In the genomic region with DNA sequence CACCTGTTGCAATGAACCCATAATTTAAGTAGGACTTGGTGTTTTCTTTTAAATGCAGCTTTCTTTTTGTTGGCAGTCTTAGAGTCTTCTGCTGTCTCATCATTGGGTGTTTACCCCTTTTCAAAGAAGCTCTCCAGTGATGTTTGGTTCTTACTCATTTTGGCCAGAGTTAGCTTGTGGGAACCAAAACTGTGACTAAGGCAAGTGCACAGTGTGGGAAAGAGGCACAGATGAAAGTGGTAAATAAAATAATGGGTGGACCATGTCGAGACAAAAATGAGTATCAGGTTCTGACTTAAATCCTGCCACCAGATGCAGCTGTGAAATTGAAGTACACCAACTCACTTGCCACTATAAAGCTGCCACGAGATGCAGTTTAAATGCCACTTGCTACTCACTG, we compare ENCODE assay signal across 20 cellular contexts.
DNase-seq lines count a peak whose midpoint lies in the region; ATAC-seq and TF ChIP-seq lines count a peak whose summit lies in the region.
"Had no signal": no experiment of that assay in that cellular context is flagged by ENCODE, and none has a peak within 500 bp of the region (broad histone marks: within the 10 kb centered on the region; RNA-seq: fewer than 3 reads in every experiment).

No MANE protein-coding gene starts in this region.

- no peaks in the 10 kb centered on the region for H4K20me1 ChIP-seq in KMS-11 (ENCODE audit: insufficient read depth)

- peak overlapping the region; percentile 55 for H3K27ac ChIP-seq in KMS-11
- H3K27ac ChIP-seq in effector memory CD4-positive, alpha-beta T cell (ENCODE audit: insufficient read depth, low read length, poor library complexity, severe bottlenecking): no peak overlapping the region
- H3K27ac ChIP-seq: ascending aorta, left lung, tibial nerve had no signal

- no peak overlapping the region for H2AFZ ChIP-seq in KMS-11 (ENCODE audit: low read depth)

- H3K9ac ChIP-seq in KMS-11: no peak overlapping the region
- H3K9ac ChIP-seq: SK-N-SH had no signal

- CTCF ChIA-PET in activated CD4-positive, alpha-beta memory T cell treated with anti-CD3 and anti-CD28 coated beads for 36 hours (lab: Charles Lee): no interaction called here
- CTCF ChIA-PET in HEK293T (lab: Yijun Ruan, JAX): no interaction called here

- H3K27ac Mint-ChIP-seq in activated CD4-positive, alpha-beta memory T cell treated with anti-CD3 and anti-CD28 coated beads for 36 hours: no peak overlapping the region
- H3K27ac Mint-ChIP-seq: activated CD4-positive, alpha-beta memory T cell treated with anti-CD3 and anti-CD28 coated beads, Interleukin-2, amount 10 ng/mL, durations not matched to agents 7 days and 5 days; activated T-helper 2 cell treated with anti-CD3 and anti-CD28 coated beads, Interferon-gamma antibody, Interleukin-2, Interleukin-4, amounts not matched to agents 10 μg/mL and 5 μg/mL and 100 μg/mL, durations not matched to agents 14 hours and 24 hours and 36 hours; naive B cell had no signal

- H3K36me3 Mint-ChIP-seq in activated CD4-positive, alpha-beta memory T cell treated with anti-CD3 and anti-CD28 coated beads for 36 hours: no peaks in the 10 kb centered on the region

- H3K36me3 ChIP-seq in KMS-11 (ENCODE audit: insufficient read depth): no peaks in the 10 kb centered on the region
- H3K36me3 ChIP-seq in effector memory CD4-positive, alpha-beta T cell (ENCODE audit: control insufficient read depth, insufficient read depth, low read length): no peaks in the 10 kb centered on the region
- H3K36me3 ChIP-seq: ascending aorta, left lung, tibial nerve had no signal

- H3K9me3 ChIP-seq in effector memory CD4-positive, alpha-beta T cell (ENCODE audit: control insufficient read depth, low read length): no peaks in the 10 kb centered on the region
- H3K9me3 ChIP-seq: ascending aorta, SK-N-SH had no signal

- TF ChIP-seq POLR2A in GM18505 (IDR thresholded peaks at IDR 0.05; ENCODE audit: borderline replicate concordance, extremely low read depth, insufficient read depth, insufficient read length): no peak

- H3K9me3 Mint-ChIP-seq in activated CD4-positive, alpha-beta memory T cell treated with anti-CD3 and anti-CD28 coated beads for 36 hours: peaks cover 23% of the 10 kb centered on the region

- H3K4me2 ChIP-seq in KMS-11: peak overlapping the region; percentile 49
- H3K4me2 ChIP-seq: SK-N-SH had no signal

- H3K79me2 ChIP-seq in KMS-11 (ENCODE audit: insufficient read depth, low read depth): no peaks in the 10 kb centered on the region

- no peaks in the 10 kb centered on the region for H3K27me3 Mint-ChIP-seq in activated CD4-positive, alpha-beta memory T cell treated with anti-CD3 and anti-CD28 coated beads for 36 hours
- H3K27me3 Mint-ChIP-seq: activated CD4-positive, alpha-beta memory T cell treated with anti-CD3 and anti-CD28 coated beads, Interleukin-2, amount 10 ng/mL, durations not matched to agents 7 days and 5 days; naive B cell had no signal

- H3K4me1 Mint-ChIP-seq in activated CD4-positive, alpha-beta memory T cell treated with anti-CD3 and anti-CD28 coated beads for 36 hours (ENCODE audit: low read depth): no peaks in the 10 kb centered on the region
- H3K4me1 Mint-ChIP-seq: activated CD4-positive, alpha-beta memory T cell treated with anti-CD3 and anti-CD28 coated beads, Interleukin-2, amount 10 ng/mL, durations not matched to agents 7 days and 5 days; naive B cell had no signal

- no peaks in the 10 kb centered on the region for H3K27me3 ChIP-seq in KMS-11 (ENCODE audit: insufficient read depth, low read depth)
- no peaks in the 10 kb centered on the region for H3K27me3 ChIP-seq in effector memory CD4-positive, alpha-beta T cell (replicated peaks; ENCODE audit: control insufficient read depth, insufficient read depth, low read length, poor library complexity, severe bottlenecking)
- H3K27me3 ChIP-seq: ascending aorta, left lung, tibial nerve had no signal

- peaks cover 41% of the 10 kb centered on the region for H3K4me1 ChIP-seq in KMS-11 (ENCODE audit: low read depth, poor library complexity, severe bottlenecking)
- no peaks in the 10 kb centered on the region for H3K4me1 ChIP-seq in effector memory CD4-positive, alpha-beta T cell (ENCODE audit: control insufficient read depth, insufficient read depth, low read length, poor library complexity, severe bottlenecking)
- H3K4me1 ChIP-seq: ascending aorta, left lung, tibial nerve had no signal

- intact Hi-C loops in activated CD4-positive, alpha-beta memory T cell treated with anti-CD3 and anti-CD28 coated beads for 36 hours (cut with micrococcal nuclease): no loop called here

- no peak overlapping the region for H3K4me3 Mint-ChIP-seq in activated CD4-positive, alpha-beta memory T cell treated with anti-CD3 and anti-CD28 coated beads for 36 hours
- H3K4me3 Mint-ChIP-seq: activated CD4-positive, alpha-beta memory T cell treated with anti-CD3 and anti-CD28 coated beads, Interleukin-2, amount 10 ng/mL, durations not matched to agents 7 days and 5 days; naive B cell had no signal

- POLR2A ChIA-PET in activated CD4-positive, alpha-beta memory T cell treated with anti-CD3 and anti-CD28 coated beads for 36 hours (lab: Charles Lee): no interaction called here
- POLR2A ChIA-PET in HEK293T (lab: Yijun Ruan, JAX): no interaction called here

- DNase-seq in activated CD4-positive, alpha-beta memory T cell treated with anti-CD3 and anti-CD28 coated beads for 36 hours: no peak
- DNase-seq in HEK293T (ENCODE audit: extremely low spot score) (no peak), amygdala (lab: John Stamatoyannopoulos, UW) (no peak)
- DNase-seq in effector memory CD4-positive, alpha-beta T cell: no peak
- DNase-seq: activated CD4-positive, alpha-beta memory T cell treated with anti-CD3 and anti-CD28 coated beads, Interleukin-2, amount 10 ng/mL, durations not matched to agents 7 days and 5 days; dermis blood vessel endothelial cell; DMS 273 treated with DMSO at 0.1 percent for 48 hours; left lung; naive B cell; NCI-H1092 treated with DMSO at 0.1 percent for 48 hours; NCI-H226; SK-N-SH had no signal

- ATAC-seq in GM18505 (IDR thresholded peaks at IDR 0.05; ENCODE audit: unreplicated experiment) (peak; percentile 72), GM21515 (IDR thresholded peaks at IDR 0.05; ENCODE audit: unreplicated experiment) (peak; percentile 53), HG03025 (IDR thresholded peaks at IDR 0.05; ENCODE audit: low FRiP score, unreplicated experiment) (peak; percentile 68)
- ATAC-seq: HepG2, left lung had no signal

- no peak overlapping the region for H3K4me3 ChIP-seq in KMS-11 (IDR thresholded peaks at IDR 0.05; ENCODE audit: insufficient read depth, low read depth, low read length)
- no peak overlapping the region for H3K4me3 ChIP-seq in effector memory CD4-positive, alpha-beta T cell (ENCODE audit: insufficient read depth, low read depth, low read length, poor library complexity, severe bottlenecking)
- H3K4me3 ChIP-seq: ascending aorta, left lung, tibial nerve had no signal

- TF ChIP-seq CTCF in KMS-11 (conservative IDR thresholded peaks at IDR 0.05; ENCODE audit: low read depth, low read length): no peak

TF ChIP-seq in HEK293T, 16 proteins besides CTCF, POLR2A, EP300 and RAD21:
- TF ChIP-seq, protein P1, sequence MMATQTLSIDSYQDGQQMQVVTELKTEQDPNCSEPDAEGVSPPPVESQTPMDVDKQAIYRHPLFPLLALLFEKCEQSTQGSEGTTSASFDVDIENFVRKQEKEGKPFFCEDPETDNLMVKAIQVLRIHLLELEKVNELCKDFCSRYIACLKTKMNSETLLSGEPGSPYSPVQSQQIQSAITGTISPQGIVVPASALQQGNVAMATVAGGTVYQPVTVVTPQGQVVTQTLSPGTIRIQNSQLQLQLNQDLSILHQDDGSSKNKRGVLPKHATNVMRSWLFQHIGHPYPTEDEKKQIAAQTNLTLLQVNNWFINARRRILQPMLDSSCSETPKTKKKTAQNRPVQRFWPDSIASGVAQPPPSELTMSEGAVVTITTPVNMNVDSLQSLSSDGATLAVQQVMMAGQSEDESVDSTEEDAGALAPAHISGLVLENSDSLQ (IDR thresholded peaks at IDR 0.05): no peak
- TF ChIP-seq NFRKB (IDR thresholded peaks at IDR 0.05) (no peak), FOXM1 (IDR thresholded peaks at IDR 0.05; ENCODE audit: borderline replicate concordance) (no peak), BHLHE40 (IDR thresholded peaks at IDR 0.05; ENCODE audit: borderline replicate concordance) (no peak), SP1 (IDR thresholded peaks at IDR 0.05) (no peak), L3MBTL2 (conservative IDR thresholded peaks at IDR 0.05) (no peak), FOXK2 (IDR thresholded peaks at IDR 0.05) (no peak), FOXA1 (IDR thresholded peaks at IDR 0.05) (no peak), LEF1 (IDR thresholded peaks at IDR 0.05; ENCODE audit: borderline replicate concordance) (no peak), SUZ12 (IDR thresholded peaks at IDR 0.05) (no peak), ELF4 (IDR thresholded peaks at IDR 0.05) (no peak), ZNF384 (IDR thresholded peaks at IDR 0.05) (no peak), HDGF (IDR thresholded peaks at IDR 0.05; ENCODE audit: borderline replicate concordance) (no peak), CTBP1 (IDR thresholded peaks at IDR 0.05; ENCODE audit: borderline replicate concordance) (no peak), TARDBP (IDR thresholded peaks at IDR 0.05) (no peak), ARNT (IDR thresholded peaks at IDR 0.05) (no peak)
